ENCODE assay signal across 1 cellular context in genomic region chr16:57668259-57668563, GRCh38.
A peak's percentile ranks its signal among the peaks of the same experiment; 100 is the strongest.
TF ChIP-seq lines count a peak whose summit lies in the region.

Gene ADGRG3 (plus strand): TSS chr16:57668306. CDS start chr16:57668348, 42 bp downstream.

TF ChIP-seq in HepG2, 621 proteins besides CTCF, POLR2A, EP300 and RAD21 (continued from another document):
- TF ChIP-seq FUBP1 (CRISPR knock-in tag; IDR thresholded peaks at IDR 0.05; ENCODE audit: borderline replicate concordance) (0 out of 2 replicates have a peak, but pooled peaks have one; percentile 56), EED (CRISPR knock-in tag; IDR thresholded peaks at IDR 0.05) (0 out of 2 replicates have a peak, but pooled peaks have one; percentile 36), DR1 (CRISPR knock-in tag; IDR thresholded peaks at IDR 0.05) (no peak), SRSF1 (optimal IDR thresholded peaks at IDR 0.05; ENCODE audit: low read depth, low read length) (no peak), SMYD3 (CRISPR knock-in tag; IDR thresholded peaks at IDR 0.05) (no peak), ZNF460 (CRISPR knock-in tag; IDR thresholded peaks at IDR 0.05; ENCODE audit: borderline replicate concordance) (no peak), ZNF468 (CRISPR knock-in tag; IDR thresholded peaks at IDR 0.05) (no peak), ZNF3 (CRISPR knock-in tag; IDR thresholded peaks at IDR 0.05) (no peak), SKIL (CRISPR knock-in tag; IDR thresholded peaks at IDR 0.05; ENCODE audit: borderline replicate concordance) (no peak), NCOA2 (CRISPR knock-in tag; IDR thresholded peaks at IDR 0.05) (no peak), PLRG1 (conservative IDR thresholded peaks at IDR 0.05) (no peak), PATZ1 (CRISPR knock-in tag; IDR thresholded peaks at IDR 0.05) (peak; percentile 2; the same call in 1 of the 2 replicates)
